31 cellular contexts compared by ENCODE assay signal in the genomic region with DNA sequence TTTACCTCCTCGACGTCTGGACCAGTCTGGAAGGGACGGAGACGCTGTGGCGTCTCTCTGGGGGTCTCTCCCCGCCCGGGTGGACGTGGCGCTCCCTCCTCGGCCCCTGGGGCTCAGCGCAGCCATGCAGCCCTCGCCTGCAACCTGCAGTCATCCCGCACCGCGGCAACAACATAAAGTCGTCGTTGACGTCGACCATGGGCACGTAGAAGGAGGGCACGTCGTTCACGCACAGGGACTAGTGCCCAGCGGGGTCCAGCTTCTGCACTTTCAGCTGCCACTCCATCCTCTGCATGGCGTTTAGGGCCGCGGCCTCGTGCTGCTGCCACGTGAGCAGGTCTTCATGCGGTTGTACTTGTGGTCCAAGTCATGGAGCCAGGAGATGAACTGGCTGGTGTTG.
"Had no signal": no experiment of that assay in that cellular context is flagged by ENCODE, and none has a peak within 500 bp of the region (broad histone marks: within the 10 kb centered on the region; RNA-seq: fewer than 3 reads in every experiment).

No MANE protein-coding gene starts in this region.

- H3K4me2 ChIP-seq: KMS-11 had no signal

- DNase-seq: activated CD4-positive, alpha-beta T cell treated with anti-CD3 and anti-CD28 coated beads for 36 hours; activated CD4-positive, alpha-beta T cell treated with anti-CD3 and anti-CD28 coated beads, Interleukin-2, amount 10 ng/mL, durations not matched to agents 7 days and 5 days; activated CD4-positive, alpha-beta T cell treated with anti-CD3 and anti-CD28 coated beads, Interleukin-2, amount 50 U/mL, for 48 hours; activated CD8-positive, alpha-beta T cell treated with anti-CD3 and anti-CD28 coated beads, Interleukin-2, amount 10 ng/mL, durations not matched to agents 7 days and 5 days; activated naive CD4-positive, alpha-beta T cell treated with anti-CD3 and anti-CD28 coated beads, Interleukin-2, amount 10 ng/mL, durations not matched to agents 7 days and 5 days; activated naive CD8-positive, alpha-beta T cell treated with anti-CD3 and anti-CD28 coated beads, Interleukin-2, amount 50 U/mL, for 24 hours; activated T-cell treated with anti-CD3 and anti-CD28 coated beads, Interleukin-2, amount 50 U/mL, for 24 hours; anterior cingulate cortex; central memory CD4-positive, alpha-beta T cell; MM.1S; MV-4-11; NCI-H1092; NCI-H1436 treated with DMSO at 0.1 percent for 48 hours; NCI-H1694 treated with DMSO at 0.1 percent for 48 hours; NCI-H2029; NCI-H345; NCI-H524 treated with DMSO at 0.1 percent for 48 hours; NCI-H748 treated with DMSO at 0.1 percent for 48 hours; NK-92 treated with Interleukin-12 subunit alpha and Interleukin-12 subunit beta, amount 100 ng/mL, for 24 hours; PC-3; SHP77; SJCRH30; T1000; WERI-Rb-1 had no signal

- H3K36me3 ChIP-seq: SJCRH30, WERI-Rb-1 had no signal

- FAIRE-seq: bronchial epithelial cell had no signal

- H3K36me3 Mint-ChIP-seq: activated naive CD4-positive, alpha-beta T cell treated with anti-CD3 and anti-CD28 coated beads, Interleukin-2, amount 10 ng/mL, durations not matched to agents 7 days and 5 days; activated naive CD8-positive, alpha-beta T cell; brain had no signal

- H3K27ac Mint-ChIP-seq: activated CD4-positive, alpha-beta T cell treated with anti-CD3 and anti-CD28 coated beads for 36 hours; activated CD4-positive, alpha-beta T cell treated with anti-CD3 and anti-CD28 coated beads, Interleukin-2, amount 10 ng/mL, durations not matched to agents 7 days and 5 days; activated CD8-positive, alpha-beta T cell treated with anti-CD3 and anti-CD28 coated beads, Interleukin-2, amount 10 ng/mL, durations not matched to agents 7 days and 5 days; activated naive CD4-positive, alpha-beta T cell treated with anti-CD3 and anti-CD28 coated beads, Interleukin-2, amount 10 ng/mL, durations not matched to agents 7 days and 5 days; activated naive CD8-positive, alpha-beta T cell; activated naive CD8-positive, alpha-beta T cell treated with anti-CD3 and anti-CD28 coated beads, Interleukin-2, amount 50 U/mL, for 24 hours; activated T-cell treated with anti-CD3 and anti-CD28 coated beads, Interleukin-2, amount 50 U/mL, for 24 hours; activated T-helper 2 cell treated with anti-CD3 and anti-CD28 coated beads, Interferon-gamma antibody, Interleukin-2, Interleukin-4, amounts not matched to agents 10 μg/mL and 5 μg/mL and 100 μg/mL, durations not matched to agents 14 hours and 24 hours and 36 hours; brain had no signal

- H3K9me3 ChIP-seq: SJCRH30 had no signal

- H3K27ac ChIP-seq: KMS-11, SJCRH30, SK-N-MC, WERI-Rb-1 had no signal

- H3K4me1 Mint-ChIP-seq: activated CD4-positive, alpha-beta T cell treated with anti-CD3 and anti-CD28 coated beads for 36 hours; activated CD4-positive, alpha-beta T cell treated with anti-CD3 and anti-CD28 coated beads, Interleukin-2, amount 10 ng/mL, durations not matched to agents 7 days and 5 days; activated naive CD4-positive, alpha-beta T cell treated with anti-CD3 and anti-CD28 coated beads, Interleukin-2, amount 10 ng/mL, durations not matched to agents 7 days and 5 days; activated naive CD8-positive, alpha-beta T cell treated with anti-CD3 and anti-CD28 coated beads, Interleukin-2, amount 50 U/mL, for 24 hours; brain had no signal

- H3K4me3 ChIP-seq: SJCRH30, SK-N-MC had no signal

- H3K27me3 Mint-ChIP-seq: activated CD4-positive, alpha-beta T cell treated with anti-CD3 and anti-CD28 coated beads for 36 hours; activated CD4-positive, alpha-beta T cell treated with anti-CD3 and anti-CD28 coated beads, Interleukin-2, amount 10 ng/mL, durations not matched to agents 7 days and 5 days; activated naive CD4-positive, alpha-beta T cell treated with anti-CD3 and anti-CD28 coated beads, Interleukin-2, amount 10 ng/mL, durations not matched to agents 7 days and 5 days; activated naive CD8-positive, alpha-beta T cell; activated naive CD8-positive, alpha-beta T cell treated with anti-CD3 and anti-CD28 coated beads, Interleukin-2, amount 50 U/mL, for 24 hours; activated T-cell treated with anti-CD3 and anti-CD28 coated beads, Interleukin-2, amount 50 U/mL, for 24 hours; brain had no signal

- H3K9ac ChIP-seq: KMS-11 had no signal

- H3K4me3 Mint-ChIP-seq: activated CD4-positive, alpha-beta T cell treated with anti-CD3 and anti-CD28 coated beads for 36 hours; activated CD4-positive, alpha-beta T cell treated with anti-CD3 and anti-CD28 coated beads, Interleukin-2, amount 10 ng/mL, durations not matched to agents 7 days and 5 days; activated CD8-positive, alpha-beta T cell treated with anti-CD3 and anti-CD28 coated beads, Interleukin-2, amount 10 ng/mL, durations not matched to agents 7 days and 5 days; activated naive CD4-positive, alpha-beta T cell treated with anti-CD3 and anti-CD28 coated beads, Interleukin-2, amount 10 ng/mL, durations not matched to agents 7 days and 5 days; activated naive CD8-positive, alpha-beta T cell; activated naive CD8-positive, alpha-beta T cell treated with anti-CD3 and anti-CD28 coated beads, Interleukin-2, amount 50 U/mL, for 24 hours; activated T-cell treated with anti-CD3 and anti-CD28 coated beads, Interleukin-2, amount 50 U/mL, for 24 hours; brain had no signal

- ATAC-seq: activated CD4-positive, alpha-beta T cell treated with anti-CD3 and anti-CD28 coated beads for 36 hours; activated CD4-positive, CD25-positive, alpha-beta regulatory T cell treated with anti-CD3 and anti-CD28 coated beads, Interleukin-2, amount 50 U/mL, for 24 hours; activated CD8-positive, alpha-beta T cell treated with anti-CD3 and anti-CD28 coated beads, Interleukin-2, amount 10 ng/mL, durations not matched to agents 7 days and 5 days; activated naive CD8-positive, alpha-beta T cell treated with anti-CD3 and anti-CD28 coated beads, Interleukin-2, amount 50 U/mL, for 24 hours; PC-3 had no signal

- H3K4me1 ChIP-seq: SJCRH30 had no signal
